In genomic region chr3:154304116-154304786, GRCh38 we compare ENCODE assay signal across 17 cellular contexts. TPM values are rescaled to one million over a fixed set of nuclear protein-coding genes. Genes with fewer than 3 reads are reported as not detected.
DNase-seq lines count a peak whose midpoint lies in the region; ATAC-seq and TF ChIP-seq lines count a peak whose summit lies in the region.
"Had no signal": no experiment of that assay in that cellular context is flagged by ENCODE, and none has a peak within 500 bp of the region (broad histone marks: within the 10 kb centered on the region; RNA-seq: fewer than 3 reads in every experiment).

No MANE protein-coding gene starts in this region.

- H3K4me1 Mint-ChIP-seq in chondrocyte (ENCODE audit: low read depth) = peaks cover 13% of the 10 kb centered on the region
- H3K4me1 Mint-ChIP-seq: neural crest cell had no signal

- peaks cover 71% of the 10 kb centered on the region for H3K36me3 ChIP-seq in osteoblast (ENCODE audit: insufficient read depth, low read length)

- no peak overlapping the region for H2AFZ ChIP-seq in osteoblast (ENCODE audit: low read length)

- H3K4me3 Mint-ChIP-seq in chondrocyte (ENCODE audit: unreplicated experiment) = no peak overlapping the region
- H3K4me3 Mint-ChIP-seq: activated naive CD8-positive, alpha-beta T cell treated with anti-CD3 and anti-CD28 coated beads for 36 hours; CD4-positive, alpha-beta memory T cell; central memory CD8-positive, alpha-beta T cell; neural crest cell had no signal

- H3K4me1 ChIP-seq in osteoblast (ENCODE audit: insufficient read depth, low read length) = peaks cover 5% of the 10 kb centered on the region
- H3K4me1 ChIP-seq: SJCRH30 had no signal

- H3K9me3 Mint-ChIP-seq in chondrocyte (ENCODE audit: low read depth) = no peaks in the 10 kb centered on the region
- H3K9me3 Mint-ChIP-seq: activated naive CD8-positive, alpha-beta T cell treated with anti-CD3 and anti-CD28 coated beads for 36 hours; CD4-positive, alpha-beta memory T cell; central memory CD8-positive, alpha-beta T cell; neural crest cell had no signal

- DNase-seq in chondrocyte (ENCODE audit: low spot score) (no peak), osteoblast (ENCODE audit: insufficient read length, low spot score, missing footprints) (peak; percentile 58), putamen (ENCODE audit: low spot score) (no peak), NCI-H510A treated with DMSO at 0.1 percent for 48 hours (lab: John Stamatoyannopoulos, UW) (no peak), NCI-H748 treated with DMSO at 0.1 percent for 48 hours (lab: John Stamatoyannopoulos, UW) (no peak)
- DNase-seq: activated CD4-positive, alpha-beta T cell treated with anti-CD3 and anti-CD28 coated beads for 48 hours; activated naive CD8-positive, alpha-beta T cell treated with anti-CD3 and anti-CD28 coated beads for 36 hours; CD4-positive, alpha-beta memory T cell; mesendoderm; NCI-H1694 treated with DMSO at 0.1 percent for 48 hours; NCI-H446; SJCRH30; stimulated activated CD4-positive, alpha-beta T cell treated with anti-CD3 and anti-CD28 coated beads, Interleukin-2, amount 100 ng/mL, for 48 hours had no signal

- H3K4me3 ChIP-seq in osteoblast (ENCODE audit: insufficient read depth, low read length) = no peak overlapping the region
- H3K4me3 ChIP-seq: SJCRH30 had no signal

- H4K20me1 ChIP-seq in osteoblast (ENCODE audit: insufficient read depth, low read length) = no peaks in the 10 kb centered on the region

- H3K27me3 ChIP-seq in osteoblast (ENCODE audit: insufficient read depth, low read length) = no peaks in the 10 kb centered on the region
- H3K27me3 ChIP-seq: SJCRH30 had no signal

- H3K27ac ChIP-seq in osteoblast (ENCODE audit: low read depth, low read length) = peak overlapping the region; percentile 46
- H3K27ac ChIP-seq: SJCRH30 had no signal

- peak; percentile 44 for ATAC-seq in GM18511 (IDR thresholded peaks at IDR 0.05; ENCODE audit: unreplicated experiment)
- ATAC-seq in HG02981 (IDR thresholded peaks at IDR 0.05; ENCODE audit: unreplicated experiment) = peak; percentile 74

- H3K9me3 ChIP-seq in osteoblast (ENCODE audit: low read depth, low read length) = no peaks in the 10 kb centered on the region
- H3K9me3 ChIP-seq: SJCRH30 had no signal

- no peak overlapping the region for H3K4me2 ChIP-seq in osteoblast (ENCODE audit: insufficient read depth, low read length)

- H3K79me2 ChIP-seq in osteoblast (ENCODE audit: insufficient read depth, low read length) = peaks cover 16% of the 10 kb centered on the region

- H3K36me3 Mint-ChIP-seq in chondrocyte (ENCODE audit: low read depth) = peaks cover 32% of the 10 kb centered on the region

- H3K27me3 Mint-ChIP-seq in chondrocyte (ENCODE audit: low read depth) = no peaks in the 10 kb centered on the region
- H3K27me3 Mint-ChIP-seq: activated naive CD8-positive, alpha-beta T cell treated with anti-CD3 and anti-CD28 coated beads for 36 hours; CD4-positive, alpha-beta memory T cell; central memory CD8-positive, alpha-beta T cell had no signal

- TF ChIP-seq CTCF in chondrocyte (IDR thresholded peaks at IDR 0.05) = no peak
- no peak for TF ChIP-seq CTCF in osteoblast (IDR thresholded peaks at IDR 0.05; ENCODE audit: extremely low read depth, low read depth, low read length)

- peak overlapping the region; percentile 38 for H3K27ac Mint-ChIP-seq in chondrocyte (ENCODE audit: unreplicated experiment)
- H3K27ac Mint-ChIP-seq: activated naive CD8-positive, alpha-beta T cell treated with anti-CD3 and anti-CD28 coated beads for 36 hours; CD4-positive, alpha-beta memory T cell had no signal

RNA-seq across cellular contexts. Expression of gene DHX36, which starts 20.0 kb away (rescaled TPM):
- 48.4 to 71.9 TPM (median 48.7 TPM) in 3 replicates for total RNA-seq in chondrocyte
- 39.2 and 40.2 TPM in 2 replicates for total RNA-seq in osteoblast
